Comparison of ENCODE assay signal across 10 cellular contexts in genomic region chr10:50604823-50605222, GRCh38. TPM values are rescaled to one million over a fixed set of nuclear protein-coding genes. Genes with fewer than 3 reads are reported as not detected.
DNase-seq lines count a peak whose midpoint lies in the region; ATAC-seq and TF ChIP-seq lines count a peak whose summit lies in the region.
"Had no signal": no experiment of that assay in that cellular context is flagged by ENCODE, and none has a peak within 500 bp of the region (broad histone marks: within the 10 kb centered on the region; RNA-seq: fewer than 3 reads in every experiment).

No MANE protein-coding gene starts in this region.

- peak; percentile 4 for DNase-seq in AG08395 (ENCODE audit: low spot score)
- DNase-seq in LNCaP clone FGC (ENCODE audit: low read depth) = no peak
- no peak for DNase-seq in central memory CD8-positive, alpha-beta T cell (ENCODE audit: low spot score in 2 of 2)
- DNase-seq in naive thymus-derived CD4-positive, alpha-beta T cell = no peak
- no peak for DNase-seq in activated CD8-positive, alpha-beta T cell treated with anti-CD3 and anti-CD28 coated beads for 36 hours
- no peak for DNase-seq in occipital lobe (lab: John Stamatoyannopoulos, UW)
- DNase-seq in stimulated activated CD4-positive, alpha-beta T cell treated with anti-CD3 and anti-CD28 coated beads, Interleukin-2, amount 100 ng/mL, for 24 hours = no peak
- no peak for DNase-seq in middle frontal gyrus (ENCODE audit: extremely low spot score, low spot score)
- DNase-seq: activated gamma-delta T cell, SHP77 had no signal

- peak overlapping the region; percentile 85 for H3K27ac Mint-ChIP-seq in central memory CD8-positive, alpha-beta T cell (ENCODE audit: low read depth)
- peak overlapping the region in 5 of 9 donors; percentile 32 to 86 (median 68) for H3K27ac Mint-ChIP-seq in naive thymus-derived CD4-positive, alpha-beta T cell
- no peak overlapping the region for H3K27ac Mint-ChIP-seq in activated CD8-positive, alpha-beta T cell treated with anti-CD3 and anti-CD28 coated beads for 36 hours

- H3K4me1 ChIP-seq in naive thymus-derived CD4-positive, alpha-beta T cell (ENCODE audit: control insufficient read depth in 2 of 2, insufficient read depth in 2 of 2, low read length in 2 of 2) = peaks cover 30 to 35% of the 10 kb centered on the region in 2 donors

- no peaks in the 10 kb centered on the region for H3K9me3 Mint-ChIP-seq in central memory CD8-positive, alpha-beta T cell
- no peaks in the 10 kb centered on the region for H3K9me3 Mint-ChIP-seq in naive thymus-derived CD4-positive, alpha-beta T cell
- H3K9me3 Mint-ChIP-seq in activated CD8-positive, alpha-beta T cell treated with anti-CD3 and anti-CD28 coated beads for 36 hours = no peaks in the 10 kb centered on the region

- no peak for TF ChIP-seq CTCF in LNCaP clone FGC (IDR thresholded peaks at IDR 0.05; ENCODE audit: control insufficient read depth, extremely low read depth, insufficient read depth)
- TF ChIP-seq CTCF in activated CD8-positive, alpha-beta T cell treated with anti-CD3 and anti-CD28 coated beads for 36 hours (IDR thresholded peaks at IDR 0.05) = no peak

- H3K4me1 Mint-ChIP-seq in central memory CD8-positive, alpha-beta T cell = peaks cover 69% of the 10 kb centered on the region
- peaks cover 35 to 85% (median 80%) of the 10 kb centered on the region in 7 donors for H3K4me1 Mint-ChIP-seq in naive thymus-derived CD4-positive, alpha-beta T cell
- peaks cover 52% of the 10 kb centered on the region for H3K4me1 Mint-ChIP-seq in activated CD8-positive, alpha-beta T cell treated with anti-CD3 and anti-CD28 coated beads for 36 hours (ENCODE audit: low read depth)

- H3K4me3 Mint-ChIP-seq in central memory CD8-positive, alpha-beta T cell = peak overlapping the region; percentile 68
- peak overlapping the region in 8 of 10 donors; percentile 6 to 67 (median 36) for H3K4me3 Mint-ChIP-seq in naive thymus-derived CD4-positive, alpha-beta T cell
- H3K4me3 Mint-ChIP-seq in activated CD8-positive, alpha-beta T cell treated with anti-CD3 and anti-CD28 coated beads for 36 hours = no peak overlapping the region

- H3K36me3 ChIP-seq in naive thymus-derived CD4-positive, alpha-beta T cell (ENCODE audit: control insufficient read depth in 2 of 3, insufficient read depth in 3 of 3, low read length in 3 of 3) = no peaks in the 10 kb centered on the region

- H3K9me3 ChIP-seq in naive thymus-derived CD4-positive, alpha-beta T cell (ENCODE audit: control insufficient read depth in 2 of 3, low read length in 3 of 3) = no peaks in the 10 kb centered on the region

- no peak overlapping the region for H3K27ac ChIP-seq in naive thymus-derived CD4-positive, alpha-beta T cell (ENCODE audit: low read depth, low read length)

- H3K4me3 ChIP-seq in LNCaP clone FGC (ENCODE audit: low read depth, low read length) = 0 out of 2 replicates have a peak overlapping the region, but pooled peaks have one; percentile 1
- H3K4me3 ChIP-seq in naive thymus-derived CD4-positive, alpha-beta T cell (ENCODE audit: low read length) = no peak overlapping the region

- POLR2A ChIA-PET in naive thymus-derived CD4-positive, alpha-beta T cell (lab: Charles Lee) = interaction anchor here (1.1 kb wide), 1 partner anchor 17 kb away, joined by 5 read pairs; no protein-coding TSS in a partner anchor
- POLR2A ChIA-PET in activated CD8-positive, alpha-beta T cell treated with anti-CD3 and anti-CD28 coated beads for 36 hours (lab: Charles Lee) = no interaction called here

- intact Hi-C loops in naive thymus-derived CD4-positive, alpha-beta T cell (cut with micrococcal nuclease) = loop anchor here in 1 of 2 donors (2.0 kb wide), 2 partner anchors 14 to 18 kb away; partner anchors contain the start of gene SGMS1
- intact Hi-C loops in activated CD8-positive, alpha-beta T cell treated with anti-CD3 and anti-CD28 coated beads for 36 hours (cut with micrococcal nuclease) = no loop called here

- peak; percentile 24 for ATAC-seq in central memory CD8-positive, alpha-beta T cell (replicated peaks; ENCODE audit: extremely low read depth, poor library complexity, severe bottlenecking)
- ATAC-seq in naive thymus-derived CD4-positive, alpha-beta T cell = peak; percentile 65
- no peak for ATAC-seq in activated CD8-positive, alpha-beta T cell treated with anti-CD3 and anti-CD28 coated beads for 36 hours

- H3K27me3 ChIP-seq in naive thymus-derived CD4-positive, alpha-beta T cell (ENCODE audit: control insufficient read depth in 2 of 2, insufficient read depth in 2 of 2, low read length in 2 of 2) = no peaks in the 10 kb centered on the region

- no peaks in the 10 kb centered on the region for H3K27me3 Mint-ChIP-seq in central memory CD8-positive, alpha-beta T cell
- no peaks in the 10 kb centered on the region for H3K27me3 Mint-ChIP-seq in naive thymus-derived CD4-positive, alpha-beta T cell
- H3K27me3 Mint-ChIP-seq in activated CD8-positive, alpha-beta T cell treated with anti-CD3 and anti-CD28 coated beads for 36 hours = no peaks in the 10 kb centered on the region

- CTCF ChIA-PET in naive thymus-derived CD4-positive, alpha-beta T cell (lab: Charles Lee) = interaction anchor here (1.7 kb wide), 1 partner anchor 47 kb away, joined by 4 read pairs; no protein-coding TSS in a partner anchor
- CTCF ChIA-PET in activated CD8-positive, alpha-beta T cell treated with anti-CD3 and anti-CD28 coated beads for 36 hours (lab: Charles Lee) = interaction anchor here (0.8 to 1.5 kb wide), 4 partner anchors 9 to 44 kb away, joined by 3 to 4 read pairs (median 4); no protein-coding TSS in a partner anchor

- H3K36me3 Mint-ChIP-seq in central memory CD8-positive, alpha-beta T cell (ENCODE audit: insufficient read depth) = peaks cover 2% of the 10 kb centered on the region
- peaks cover 0 to 20% (median 4%) of the 10 kb centered on the region in 5 donors for H3K36me3 Mint-ChIP-seq in naive thymus-derived CD4-positive, alpha-beta T cell
- no peaks in the 10 kb centered on the region for H3K36me3 Mint-ChIP-seq in activated CD8-positive, alpha-beta T cell treated with anti-CD3 and anti-CD28 coated beads for 36 hours (ENCODE audit: low read depth)

RNA-seq across cellular contexts. Expression of gene SGMS1, which starts 18.9 kb away (rescaled TPM):
- 10 to 100 TPM; 19.6 to 45.7 (median 29.5) TPM for total RNA-seq in naive thymus-derived CD4-positive, alpha-beta T cell
- 10 to 100 TPM; 11.5 to 14.5 TPM for polyA plus RNA-seq in naive thymus-derived CD4-positive, alpha-beta T cell
- 10 to 100 TPM in 1 of 2 experiments, 1 to 10 TPM in 1; 9.0 to 10.6 TPM for total RNA-seq in activated CD8-positive, alpha-beta T cell treated with anti-CD3 and anti-CD28 coated beads for 36 hours
- total RNA-seq in occipital lobe = 46.5 TPM
